In the genomic region with DNA sequence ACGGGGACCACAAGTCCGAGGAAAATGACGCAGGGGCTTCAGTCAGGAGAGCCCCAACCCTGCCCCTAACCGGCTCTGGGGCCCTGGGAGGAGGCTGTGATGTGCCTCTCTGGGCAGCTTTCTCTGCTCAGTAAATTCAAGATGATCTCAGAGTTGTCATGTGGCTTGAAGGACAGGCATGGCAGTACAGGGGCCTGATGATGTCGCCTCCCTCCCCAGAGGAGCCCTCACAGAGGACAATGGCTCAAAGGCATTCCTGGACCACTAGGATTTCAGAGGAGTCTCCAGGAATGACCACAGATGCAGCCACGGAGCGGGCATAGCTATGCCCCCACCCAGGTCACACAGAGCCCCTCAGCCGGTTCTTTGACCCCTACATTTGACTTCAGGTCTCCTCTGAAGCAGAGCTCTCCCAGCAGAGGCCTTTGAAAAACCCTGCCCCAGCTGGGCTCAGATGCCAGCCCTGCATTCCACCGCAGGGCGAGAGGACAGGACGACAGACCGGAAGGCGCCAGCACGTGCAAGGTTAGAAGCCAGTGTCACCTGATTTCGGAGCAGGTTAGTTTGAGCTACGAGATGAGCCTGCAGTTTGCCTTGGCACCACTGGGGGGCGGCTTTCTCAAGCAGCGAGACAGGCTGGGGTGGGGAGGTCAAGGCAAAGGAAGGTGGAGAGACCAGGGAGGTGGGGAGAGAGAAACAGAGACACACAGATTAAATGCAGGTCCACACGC, we compare ENCODE assay signal across 8 cellular contexts. TPM values are rescaled to one million over a fixed set of nuclear protein-coding genes. Genes with fewer than 3 reads are reported as not detected.
DNase-seq lines count a peak whose midpoint lies in the region; ATAC-seq, FAIRE-seq and TF ChIP-seq lines count a peak whose summit lies in the region.

No MANE protein-coding gene starts in this region.

- peak; percentile 62 for FAIRE-seq in endothelial cell of umbilical vein (lab: Jason Lieb, UNC)

- peak overlapping the region in 1 of 8 donors; percentile 60 for H3K4me3 Mint-ChIP-seq in naive B cell
- H3K4me3 Mint-ChIP-seq in stimulated activated naive CD8-positive, alpha-beta T cell treated with anti-CD3 and anti-CD28 coated beads, Interleukin-15, Interleukin-2, amounts not matched to agents 100 ng/mL and 50 ng/mL, for 24 hours = no peak overlapping the region

- H3K9me1 ChIP-seq in endothelial cell of umbilical vein (replicated peaks; ENCODE audit: control insufficient read depth, extremely low read depth, insufficient read depth, low read length) = no peaks in the 10 kb centered on the region

- H3K4me1 Mint-ChIP-seq in naive B cell = peaks cover 19 to 50% (median 28%) of the 10 kb centered on the region in 3 donors
- peaks cover 38% of the 10 kb centered on the region for H3K4me1 Mint-ChIP-seq in stimulated activated naive CD8-positive, alpha-beta T cell treated with anti-CD3 and anti-CD28 coated beads, Interleukin-15, Interleukin-2, amounts not matched to agents 100 ng/mL and 50 ng/mL, for 24 hours (ENCODE audit: low read depth)

- no peaks in the 10 kb centered on the region for H3K27me3 Mint-ChIP-seq in naive B cell
- H3K27me3 Mint-ChIP-seq in stimulated activated naive CD8-positive, alpha-beta T cell treated with anti-CD3 and anti-CD28 coated beads, Interleukin-15, Interleukin-2, amounts not matched to agents 100 ng/mL and 50 ng/mL, for 24 hours = no peaks in the 10 kb centered on the region

- H3K27me3 ChIP-seq in endothelial cell of umbilical vein (ENCODE audit: control insufficient read depth in 2 of 2, insufficient read depth in 2 of 2, low read length in 2 of 2) = no peaks in the 10 kb centered on the region

- POLR2A ChIA-PET in endothelial cell of umbilical vein (lab: Charles Lee) = no interaction called here

- CTCF ChIA-PET in endothelial cell of umbilical vein (lab: Charles Lee) = interaction anchor here (0.6 to 5.8 kb wide), 42 partner anchors 12 to 440 kb away, joined by 3 to 106 read pairs (median 6); a partner anchor contains a TSS

- H3K4me2 ChIP-seq in endothelial cell of umbilical vein (ENCODE audit: insufficient read depth, low read length) = no peak overlapping the region

- H3K79me2 ChIP-seq in endothelial cell of umbilical vein (ENCODE audit: control insufficient read depth, insufficient read depth, low read length) = no peaks in the 10 kb centered on the region

- no peaks in the 10 kb centered on the region for H3K9me3 ChIP-seq in endothelial cell of umbilical vein (replicated peaks; ENCODE audit: control insufficient read depth, insufficient read depth, low read length)

- intact Hi-C loops in endothelial cell of umbilical vein (cut with micrococcal nuclease) = loop anchor here (1.0 to 10.0 kb wide), 4 partner anchors 40 to 227 kb away; a partner anchor contains a TSS

- ATAC-seq in GM19395 (IDR thresholded peaks at IDR 0.05; ENCODE audit: unreplicated experiment) = peak; percentile 34
- ATAC-seq in naive B cell (ENCODE audit: low read depth in 2 of 2) = peak; percentile 74 to 75
- ATAC-seq in GM19467 (IDR thresholded peaks at IDR 0.05; ENCODE audit: unreplicated experiment) = no peak

- H3K27ac ChIP-seq in C4-2B (peak overlapping the region; percentile 30), endothelial cell of umbilical vein (ENCODE audit: insufficient read depth, low read depth, low read length) (no peak overlapping the region)

- no TSS peak for BruUV-seq in endothelial cell of umbilical vein (replicated peaks; lab: Mats Ljungman, UMichigan)

- H3K9ac ChIP-seq in endothelial cell of umbilical vein (replicated peaks; ENCODE audit: extremely low read depth, insufficient read depth, low read length) = no peak overlapping the region

- H3K27ac Mint-ChIP-seq in naive B cell = peak overlapping the region in 4 of 6 donors; percentile 6 to 84 (median 58)
- peak overlapping the region; percentile 5 for H3K27ac Mint-ChIP-seq in stimulated activated naive CD8-positive, alpha-beta T cell treated with anti-CD3 and anti-CD28 coated beads, Interleukin-15, Interleukin-2, amounts not matched to agents 100 ng/mL and 50 ng/mL, for 24 hours

- no peaks in the 10 kb centered on the region for H4K20me1 ChIP-seq in endothelial cell of umbilical vein (replicated peaks; ENCODE audit: control insufficient read depth, extremely low read depth, insufficient read depth, low read length)

- H2AFZ ChIP-seq in endothelial cell of umbilical vein (ENCODE audit: low read depth, low read length) = no peak overlapping the region

- H3K4me3 ChIP-seq in endothelial cell of umbilical vein (replicated peaks in 1 of 3; ENCODE audit: insufficient read depth in 1 of 3, low read depth in 1 of 3, low read length in 3 of 3) = no peak overlapping the region

- peak; percentile 83 for TF ChIP-seq CTCF in C4-2B (conservative IDR thresholded peaks at IDR 0.05)
- TF ChIP-seq CTCF in endothelial cell of umbilical vein (IDR thresholded peaks at IDR 0.05; ENCODE audit: extremely low read depth in 1 of 2, insufficient read depth in 1 of 2, low read depth in 1 of 2, low read length in 2 of 2) = peak; percentile 84 to 93

- DNase-seq in NCI-H526 treated with DMSO at 0.1 percent for 48 hours (lab: John Stamatoyannopoulos, UW) (peak; percentile 3), activated T-cell treated with anti-CD3 and anti-CD28 coated beads for 4 hours (peak; percentile 54), endothelial cell of umbilical vein (ENCODE audit: low read depth, low spot score) (peak; percentile 55), naive B cell (peak; percentile 49)

- H3K36me3 Mint-ChIP-seq in naive B cell = peaks cover 0 to 6% of the 10 kb centered on the region in 2 donors
- H3K36me3 Mint-ChIP-seq in stimulated activated naive CD8-positive, alpha-beta T cell treated with anti-CD3 and anti-CD28 coated beads, Interleukin-15, Interleukin-2, amounts not matched to agents 100 ng/mL and 50 ng/mL, for 24 hours (ENCODE audit: low read depth) = peaks cover 27% of the 10 kb centered on the region

- no peak for TF ChIP-seq POLR2A in endothelial cell of umbilical vein (IDR thresholded peaks at IDR 0.05; ENCODE audit: low read depth, low read length)

- H3K36me3 ChIP-seq in endothelial cell of umbilical vein (ENCODE audit: control insufficient read depth in 2 of 2, extremely low read depth in 1 of 2, insufficient read depth in 2 of 2, low read length in 2 of 2) = no peaks in the 10 kb centered on the region

- peaks cover 30% of the 10 kb centered on the region for H3K4me1 ChIP-seq in endothelial cell of umbilical vein (ENCODE audit: control insufficient read depth, extremely low read depth, insufficient read depth, low read length)

- no peaks in the 10 kb centered on the region for H3K9me3 Mint-ChIP-seq in naive B cell
- no peaks in the 10 kb centered on the region for H3K9me3 Mint-ChIP-seq in stimulated activated naive CD8-positive, alpha-beta T cell treated with anti-CD3 and anti-CD28 coated beads, Interleukin-15, Interleukin-2, amounts not matched to agents 100 ng/mL and 50 ng/mL, for 24 hours

- dilution Hi-C loops in endothelial cell of umbilical vein (cut with MboI; ENCODE audit: extremely low pct_ligation_motif_present, low sequenced_read_pairs) = no loop called here

TF ChIP-seq in endothelial cell of umbilical vein, 7 proteins besides CTCF, POLR2A, EP300 and RAD21:
- TF ChIP-seq JUN (IDR thresholded peaks at IDR 0.05; ENCODE audit: borderline replicate concordance, insufficient read depth, insufficient read length, low read depth) (no peak), GATA2 (IDR thresholded peaks at IDR 0.05; ENCODE audit: insufficient read depth, insufficient read length, low read depth, low read length) (no peak), EZH2 (IDR thresholded peaks at IDR 0.05; ENCODE audit: borderline replicate concordance, low read depth, low read length, severe bottlenecking) (no peak), FOS (IDR thresholded peaks at IDR 0.05; ENCODE audit: borderline replicate concordance, insufficient read depth, low read length) (no peak), MYC (IDR thresholded peaks at IDR 0.05; ENCODE audit: low read depth, low read length) (no peak), POLR2AphosphoS5 (IDR thresholded peaks at IDR 0.05; ENCODE audit: insufficient read depth, low read depth, low read length) (no peak)
- TF ChIP-seq, protein P1, sequence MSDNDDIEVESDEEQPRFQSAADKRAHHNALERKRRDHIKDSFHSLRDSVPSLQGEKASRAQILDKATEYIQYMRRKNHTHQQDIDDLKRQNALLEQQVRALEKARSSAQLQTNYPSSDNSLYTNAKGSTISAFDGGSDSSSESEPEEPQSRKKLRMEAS (IDR thresholded peaks at IDR 0.05; ENCODE audit: insufficient read depth, insufficient read length) = no peak

RNA-seq across cellular contexts. Expression of a gene that starts 39.2 kb away (rescaled TPM):
- 36.9 and 41.1 TPM in 2 replicates for total RNA-seq in endothelial cell of umbilical vein
- 25.8 and 26.3 TPM in 2 replicates for polyA plus RNA-seq in endothelial cell of umbilical vein
- polyA plus RNA-seq in endothelial cell of umbilical vein (2011; cell fraction: cytosol; rRNA removed) = 28.8 and 33.3 TPM in 2 replicates
- 44.9 and 47.0 TPM in 2 replicates for polyA plus RNA-seq in endothelial cell of umbilical vein (2011; cell fraction: nucleus; rRNA removed)
- 44.5 and 73.2 TPM in 2 replicates for polyA plus RNA-seq in endothelial cell of umbilical vein (2012)
- polyA minus RNA-seq in endothelial cell of umbilical vein = 13.8 and 26.5 TPM in 2 replicates
- 20.5 TPM for polyA minus RNA-seq in endothelial cell of umbilical vein (2011; cell fraction: cytosol; rRNA and poly(A)+ RNA removed)
- 8.6 and 18.5 TPM in 2 replicates for polyA minus RNA-seq in endothelial cell of umbilical vein (2011; cell fraction: nucleus; rRNA and poly(A)+ RNA removed)
- polyA plus RNA-seq in naive B cell (ENCODE audit: low read depth in 6 of 6) = 100 to 1,000 TPM; 103 to 150 (median 124) TPM

Comparison
In these comparisons a context has a peak if more than half of its experiments do, and no peak if none do; other contexts are left out.
1. DNase-seq: peak in every context shown above with its lines; median percentile 55 in endothelial cell of umbilical vein; 54 in activated T-cell treated with anti-CD3 and anti-CD28 coated beads for 4 hours; 49 in naive B cell; 3 in NCI-H526 treated with DMSO at 0.1 percent for 48 hours.